In the genomic region with DNA sequence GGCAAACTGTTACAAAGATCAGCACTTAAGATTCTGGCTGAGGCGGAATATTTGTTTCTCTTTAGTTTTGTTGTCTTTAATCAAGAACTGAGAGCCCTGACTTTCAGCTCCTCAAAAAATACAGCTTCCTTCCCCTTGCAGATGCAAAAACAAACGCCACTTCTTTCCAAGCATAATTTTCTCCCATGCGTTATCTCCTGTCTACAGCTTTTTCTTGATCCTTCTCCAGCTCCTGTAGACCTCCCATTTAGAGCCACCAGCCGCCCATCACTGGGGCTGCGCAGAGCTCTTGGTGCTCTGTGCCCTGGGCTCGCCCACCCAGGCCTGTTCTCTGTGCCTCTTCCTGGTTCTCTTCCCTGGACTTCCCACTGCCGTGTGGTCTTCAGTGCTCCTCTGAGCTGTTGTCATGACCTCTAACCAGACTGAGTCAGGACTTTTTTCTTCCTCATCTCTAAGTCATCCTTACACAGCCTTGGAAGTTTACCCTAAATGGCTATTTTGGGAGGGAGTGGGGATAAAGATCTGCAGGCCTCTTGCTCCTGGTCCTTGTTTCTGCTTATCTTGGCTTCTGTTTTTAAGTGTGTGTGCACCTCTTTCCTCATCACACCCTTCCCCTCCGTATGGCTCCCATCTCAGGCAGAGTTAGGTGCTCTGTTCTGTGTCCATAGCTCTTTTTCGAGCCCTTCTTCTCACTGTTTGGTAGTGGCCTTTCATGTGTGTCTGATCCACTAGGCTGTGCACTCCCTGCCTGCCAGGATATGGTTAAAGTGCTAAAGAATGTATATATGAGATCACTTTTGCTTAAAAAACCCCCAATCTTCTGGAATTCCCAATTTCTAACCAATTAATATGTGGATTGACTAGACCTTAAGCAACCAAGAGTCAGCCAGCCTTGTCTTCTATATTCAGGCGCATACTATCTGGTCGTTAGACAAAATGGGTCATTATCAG, we compare ENCODE assay signal across 1 cellular context.
TF ChIP-seq lines count a peak whose summit lies in the region.

No MANE protein-coding gene starts in this region.

TF ChIP-seq in SK-N-SH, 30 proteins besides CTCF, POLR2A, EP300 and RAD21 (continued from another document):
- TF ChIP-seq, protein P1, sequence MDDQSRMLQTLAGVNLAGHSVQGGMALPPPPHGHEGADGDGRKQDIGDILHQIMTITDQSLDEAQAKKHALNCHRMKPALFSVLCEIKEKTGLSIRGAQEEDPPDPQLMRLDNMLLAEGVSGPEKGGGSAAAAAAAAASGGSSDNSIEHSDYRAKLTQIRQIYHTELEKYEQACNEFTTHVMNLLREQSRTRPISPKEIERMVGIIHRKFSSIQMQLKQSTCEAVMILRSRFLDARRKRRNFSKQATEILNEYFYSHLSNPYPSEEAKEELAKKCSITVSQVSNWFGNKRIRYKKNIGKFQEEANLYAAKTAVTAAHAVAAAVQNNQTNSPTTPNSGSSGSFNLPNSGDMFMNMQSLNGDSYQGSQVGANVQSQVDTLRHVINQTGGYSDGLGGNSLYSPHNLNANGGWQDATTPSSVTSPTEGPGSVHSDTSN (IDR thresholded peaks at IDR 0.05), result no peak
- TF ChIP-seq RCOR1 (IDR thresholded peaks at IDR 0.05; ENCODE audit: low read length) (no peak), EZH2phosphoT487 (IDR thresholded peaks at IDR 0.05; ENCODE audit: borderline replicate concordance, low read depth) (no peak), FOXM1 (IDR thresholded peaks at IDR 0.05; ENCODE audit: low read depth) (no peak), NFIC (IDR thresholded peaks at IDR 0.05; ENCODE audit: borderline replicate concordance) (no peak), GABPA (IDR thresholded peaks at IDR 0.05; ENCODE audit: low read depth) (no peak), SIN3A (IDR thresholded peaks at IDR 0.05; ENCODE audit: borderline replicate concordance, low read depth, low read length) (no peak), TAF1 (IDR thresholded peaks at IDR 0.05; ENCODE audit: borderline replicate concordance, low read depth, low read length) (no peak), MXI1 (IDR thresholded peaks at IDR 0.05; ENCODE audit: low read depth, low read length) (no peak)
- TF ChIP-seq, protein P2, sequence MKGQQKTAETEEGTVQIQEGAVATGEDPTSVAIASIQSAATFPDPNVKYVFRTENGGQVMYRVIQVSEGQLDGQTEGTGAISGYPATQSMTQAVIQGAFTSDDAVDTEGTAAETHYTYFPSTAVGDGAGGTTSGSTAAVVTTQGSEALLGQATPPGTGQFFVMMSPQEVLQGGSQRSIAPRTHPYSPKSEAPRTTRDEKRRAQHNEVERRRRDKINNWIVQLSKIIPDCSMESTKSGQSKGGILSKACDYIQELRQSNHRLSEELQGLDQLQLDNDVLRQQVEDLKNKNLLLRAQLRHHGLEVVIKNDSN (IDR thresholded peaks at IDR 0.05; ENCODE audit: borderline replicate concordance, low read depth), result no peak
- TF ChIP-seq, protein P3, sequence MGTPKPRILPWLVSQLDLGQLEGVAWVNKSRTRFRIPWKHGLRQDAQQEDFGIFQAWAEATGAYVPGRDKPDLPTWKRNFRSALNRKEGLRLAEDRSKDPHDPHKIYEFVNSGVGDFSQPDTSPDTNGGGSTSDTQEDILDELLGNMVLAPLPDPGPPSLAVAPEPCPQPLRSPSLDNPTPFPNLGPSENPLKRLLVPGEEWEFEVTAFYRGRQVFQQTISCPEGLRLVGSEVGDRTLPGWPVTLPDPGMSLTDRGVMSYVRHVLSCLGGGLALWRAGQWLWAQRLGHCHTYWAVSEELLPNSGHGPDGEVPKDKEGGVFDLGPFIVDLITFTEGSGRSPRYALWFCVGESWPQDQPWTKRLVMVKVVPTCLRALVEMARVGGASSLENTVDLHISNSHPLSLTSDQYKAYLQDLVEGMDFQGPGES (IDR thresholded peaks at IDR 0.05; ENCODE audit: low read depth, low read length), result no peak
- TF ChIP-seq, protein P4, sequence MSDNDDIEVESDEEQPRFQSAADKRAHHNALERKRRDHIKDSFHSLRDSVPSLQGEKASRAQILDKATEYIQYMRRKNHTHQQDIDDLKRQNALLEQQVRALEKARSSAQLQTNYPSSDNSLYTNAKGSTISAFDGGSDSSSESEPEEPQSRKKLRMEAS (IDR thresholded peaks at IDR 0.05; ENCODE audit: low read depth), result no peak
